Comparison of ENCODE assay signal across 11 cellular contexts in the genomic region with DNA sequence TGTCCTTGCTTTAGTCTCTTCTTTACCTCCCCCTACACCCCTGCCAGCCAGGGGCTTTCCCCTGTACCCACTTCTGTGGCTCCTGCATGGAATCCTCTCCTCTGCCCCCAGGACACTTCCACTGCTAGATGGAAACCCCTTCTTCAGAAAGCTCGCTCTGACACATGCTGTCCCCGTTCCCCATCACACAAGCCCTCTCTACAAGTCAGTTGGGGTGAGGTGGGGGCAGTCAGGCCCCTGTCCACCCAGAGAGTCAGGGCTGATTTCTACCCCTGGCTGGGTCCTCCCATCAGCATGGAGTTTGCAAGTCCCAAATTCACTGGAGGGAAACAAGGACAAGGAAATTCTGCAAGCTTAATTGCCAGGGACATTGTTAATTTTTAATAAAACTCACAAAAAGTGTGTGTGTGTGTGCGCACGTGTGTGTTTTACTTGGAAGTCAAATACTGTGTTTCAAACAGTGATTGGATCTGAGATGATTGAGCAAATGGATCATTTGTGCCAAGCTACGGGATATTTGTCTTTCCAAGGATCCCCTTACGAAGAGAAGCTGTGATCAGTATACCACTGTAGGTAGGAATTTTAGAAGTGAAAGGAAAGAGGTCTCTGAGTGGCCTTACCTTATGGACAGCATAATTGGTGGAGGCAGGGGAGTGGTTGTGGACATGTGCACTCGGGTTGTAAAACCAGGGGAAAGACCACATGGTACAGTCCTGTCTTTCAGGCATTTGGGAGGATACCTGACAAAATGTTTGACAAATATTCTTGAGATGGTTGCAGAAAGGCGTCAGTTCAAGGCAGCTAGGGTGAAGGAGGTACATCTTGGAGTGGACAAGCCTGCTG. TPM values are rescaled to one million over a fixed set of nuclear protein-coding genes. Genes with fewer than 3 reads are reported as not detected.
A peak's percentile ranks its signal among the peaks of the same experiment; 100 is the strongest.
DNase-seq lines count a peak whose midpoint lies in the region; ATAC-seq and TF ChIP-seq lines count a peak whose summit lies in the region.
"Had no signal": no experiment of that assay in that cellular context is flagged by ENCODE, and none has a peak within 500 bp of the region (broad histone marks: within the 10 kb centered on the region; RNA-seq: fewer than 3 reads in every experiment).

No MANE protein-coding gene starts in this region.

- H3K27ac ChIP-seq in muscle layer of duodenum (ENCODE audit: low read length) (peak overlapping the region; percentile 94), upper lobe of right lung (peak overlapping the region; percentile 97)

- H3K36me3 ChIP-seq in endocrine pancreas (ENCODE audit: control insufficient read depth, insufficient read depth, low read length), result no peaks in the 10 kb centered on the region
- H3K36me3 ChIP-seq in muscle layer of duodenum (ENCODE audit: control insufficient read depth in 1 of 2, insufficient read depth in 2 of 2, low read length in 2 of 2), result peaks cover 0 to 11% of the 10 kb centered on the region in 2 donors
- H3K36me3 ChIP-seq in upper lobe of right lung, result peaks cover 5% of the 10 kb centered on the region

- DNase-seq in cardiac septum (ENCODE audit: low spot score), result peak; percentile 71
- DNase-seq in left cardiac atrium, result no peak
- DNase-seq in upper lobe of right lung, result peak; percentile 49
- DNase-seq in pons (ENCODE audit: low spot score), result no peak
- DNase-seq: activated CD4-positive, alpha-beta T cell treated with anti-CD3 and anti-CD28 coated beads, Interleukin-2, amount 10 ng/mL, durations not matched to agents 7 days and 5 days; effector CD4-positive, alpha-beta T cell; Karpas-422 had no signal

- ATAC-seq in left cardiac atrium (no peak), upper lobe of right lung (no peak), HG03045 (IDR thresholded peaks at IDR 0.05; ENCODE audit: unreplicated experiment) (no peak), GM19351 (IDR thresholded peaks at IDR 0.05; ENCODE audit: unreplicated experiment) (no peak)

- H3K4me1 ChIP-seq in endocrine pancreas (ENCODE audit: control insufficient read depth, insufficient read depth, low read length) (no peaks in the 10 kb centered on the region), muscle layer of duodenum (ENCODE audit: control insufficient read depth in 1 of 2, insufficient read depth in 2 of 2, low read length in 2 of 2) (peaks cover 8 to 34% of the 10 kb centered on the region in 2 donors), upper lobe of right lung (peaks cover 27% of the 10 kb centered on the region)

- intact Hi-C loops in cardiac septum (cut with DNase I) (loop anchor here (2.0 to 5.0 kb wide), 3 partner anchors 63 to 163 kb away; no protein-coding TSS in a partner anchor), left cardiac atrium (cut with DNase I) (loop anchor here in 1 of 2 donors (10.0 kb wide), 1 partner anchor 99 kb away; no protein-coding TSS in a partner anchor), upper lobe of right lung (cut with DNase I) (loop anchor here (10.0 kb wide), 1 partner anchor 89 kb away; no protein-coding TSS in a partner anchor)

- peak overlapping the region; percentile 35 for H3K9ac ChIP-seq in endocrine pancreas (ENCODE audit: control insufficient read depth, insufficient read depth, low read length)

- TF ChIP-seq CTCF in upper lobe of right lung (IDR thresholded peaks at IDR 0.05), result no peak

- no peaks in the 10 kb centered on the region for H3K9me3 ChIP-seq in endocrine pancreas (ENCODE audit: control insufficient read depth, low read length)
- no peaks in the 10 kb centered on the region for H3K9me3 ChIP-seq in muscle layer of duodenum (ENCODE audit: control insufficient read depth in 1 of 2, low read length in 2 of 2)
- H3K9me3 ChIP-seq in upper lobe of right lung, result no peaks in the 10 kb centered on the region

- H3K4me3 ChIP-seq in endocrine pancreas (ENCODE audit: control insufficient read depth, insufficient read depth, low read length) (no peak overlapping the region), muscle layer of duodenum (ENCODE audit: low read depth in 1 of 2, low read length in 2 of 2) (no peak overlapping the region), upper lobe of right lung (peak overlapping the region; percentile 82)

- H3K27me3 ChIP-seq in endocrine pancreas (ENCODE audit: control insufficient read depth, insufficient read depth, low read length) (no peaks in the 10 kb centered on the region), muscle layer of duodenum (ENCODE audit: low read depth, low read length) (no peaks in the 10 kb centered on the region), upper lobe of right lung (no peaks in the 10 kb centered on the region)

RNA-seq across cellular contexts. Expression of a gene that starts 1.5 kb away (rescaled TPM):
- total RNA-seq in cardiac septum, result 64.6 TPM
- 10 to 100 TPM; 47.9 to 59.3 TPM for total RNA-seq in left cardiac atrium
- total RNA-seq in upper lobe of right lung, result 119 TPM
- total RNA-seq: activated CD4-positive, alpha-beta T cell treated with anti-CD3 and anti-CD28 coated beads, Interleukin-2, amount 10 ng/mL, durations not matched to agents 7 days and 5 days had no signal

Comparison
In these comparisons a context has a peak if more than half of its experiments do, and no peak if none do; other contexts are left out.
1. DNase-seq: peak in cardiac septum (single experiment) and upper lobe of right lung (single experiment); none in left cardiac atrium (single experiment) and pons (single experiment).